Comparison of ENCODE assay signal across 8 cellular contexts in the genomic region with DNA sequence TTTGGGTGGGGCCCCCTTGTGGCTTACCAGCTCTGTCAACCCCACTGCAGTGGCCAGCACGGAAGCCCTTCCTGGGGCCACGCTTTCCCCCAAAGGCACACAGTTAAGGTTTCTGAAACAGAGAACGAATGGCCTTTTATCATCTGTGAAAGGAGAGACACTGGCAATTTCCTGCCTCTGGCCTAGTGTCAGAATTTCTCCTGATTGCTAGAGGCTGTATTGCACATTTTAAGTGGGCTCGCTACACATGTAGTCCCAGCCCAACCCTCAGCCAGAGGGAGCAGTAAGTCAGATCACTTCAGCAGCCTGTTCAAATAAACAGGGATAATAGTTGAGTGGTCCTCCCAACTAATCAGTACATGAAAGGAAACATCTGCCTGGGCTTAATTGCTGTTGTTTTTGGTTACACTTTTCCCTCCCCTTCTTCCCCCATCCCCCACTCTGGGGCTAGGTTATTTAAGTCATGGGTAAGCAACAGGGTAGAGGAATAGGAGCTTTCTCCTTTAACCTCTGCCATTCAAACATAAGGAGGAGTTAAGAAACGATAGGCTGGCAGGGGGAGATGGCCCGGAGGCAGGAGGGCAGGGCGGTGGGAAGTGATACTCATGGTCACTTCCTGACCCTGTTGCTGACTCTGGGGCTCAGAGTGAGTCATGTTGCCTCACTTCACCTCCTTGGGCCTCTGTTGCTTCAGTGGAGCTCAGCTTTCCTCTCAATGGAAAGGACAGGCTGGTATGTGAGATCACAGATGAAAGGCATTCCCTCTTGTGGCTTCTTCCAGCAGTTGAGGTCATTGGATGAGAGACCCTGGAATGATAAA.
DNase-seq lines count a peak whose midpoint lies in the region; ATAC-seq and TF ChIP-seq lines count a peak whose summit lies in the region.
"Not testable (repeated sequence)": the region's sequence is repeated elsewhere in the genome, so short reads cannot be mapped to it uniquely, and the experiment has no call there.

No MANE protein-coding gene starts in this region.

- intact Hi-C loops in PC-9 (cut with micrococcal nuclease; ENCODE audit: unreplicated experiment); activated CD8-positive, alpha-beta T cell treated with anti-CD3 and anti-CD28 coated beads for 36 hours (cut with micrococcal nuclease); naive thymus-derived CD4-positive, alpha-beta T cell (cut with micrococcal nuclease): not testable (repeated sequence)

- H3K9me2 ChIP-seq in PC-9 (ENCODE audit: insufficient read depth): not testable (repeated sequence)

- DNase-seq in GM12865 (ENCODE audit: low read depth) (peak; percentile 0), NCI-H146 treated with DMSO at 0.1 percent for 48 hours (lab: John Stamatoyannopoulos, UW; ENCODE audit: unreplicated experiment) (peak; percentile 33), PC-9 (peak in 1 of 2 experiments; percentile 24), glomerular endothelial cell (ENCODE audit: extremely low read depth, low read depth, low spot score) (peak; percentile 14), tibial nerve (ENCODE audit: low spot score in 2 of 2) (peak in 1 of 2 donors; percentile 7)
- peak; percentile 41 for DNase-seq in activated CD8-positive, alpha-beta T cell treated with anti-CD3 and anti-CD28 coated beads for 36 hours
- not testable (repeated sequence) for DNase-seq in chondrocyte (ENCODE audit: low spot score)
- DNase-seq in naive thymus-derived CD4-positive, alpha-beta T cell: peak in 1 of 9 donors; percentile 23

- not testable (repeated sequence) for H3K4me1 Mint-ChIP-seq in activated CD8-positive, alpha-beta T cell treated with anti-CD3 and anti-CD28 coated beads for 36 hours (ENCODE audit: low read depth); chondrocyte (ENCODE audit: low read depth); naive thymus-derived CD4-positive, alpha-beta T cell

- not testable (repeated sequence) for H3K36me3 Mint-ChIP-seq in activated CD8-positive, alpha-beta T cell treated with anti-CD3 and anti-CD28 coated beads for 36 hours (ENCODE audit: low read depth); chondrocyte (ENCODE audit: low read depth); naive thymus-derived CD4-positive, alpha-beta T cell

- not testable (repeated sequence) for H4K20me1 ChIP-seq in PC-9 (ENCODE audit: insufficient read depth)

- H3K27ac ChIP-seq in PC-9: peak overlapping the region; percentile 87
- not testable (repeated sequence) for H3K27ac ChIP-seq in naive thymus-derived CD4-positive, alpha-beta T cell (ENCODE audit: low read depth, low read length)
- H3K27ac ChIP-seq in tibial nerve: peak overlapping the region in 3 of 4 donors; percentile 45 to 79 (median 58)

- CTCF ChIA-PET in PC-9 (lab: Charles Lee); activated CD8-positive, alpha-beta T cell treated with anti-CD3 and anti-CD28 coated beads for 36 hours (lab: Charles Lee); naive thymus-derived CD4-positive, alpha-beta T cell (lab: Charles Lee): not testable (repeated sequence)

- not testable (repeated sequence) for H3K9me3 ChIP-seq in PC-9 (ENCODE audit: insufficient read depth, low read depth); naive thymus-derived CD4-positive, alpha-beta T cell (ENCODE audit: control insufficient read depth in 2 of 3, low read length in 3 of 3); tibial nerve

- not testable (repeated sequence) for TF ChIP-seq CTCF in GM12865 (IDR thresholded peaks at IDR 0.05; ENCODE audit: insufficient read depth, low read depth, low read length, missing control alignments); PC-9 (conservative IDR thresholded peaks at IDR 0.05); activated CD8-positive, alpha-beta T cell treated with anti-CD3 and anti-CD28 coated beads for 36 hours (IDR thresholded peaks at IDR 0.05); tibial nerve (IDR thresholded peaks at IDR 0.05)
- peak; percentile 24 for TF ChIP-seq CTCF in chondrocyte (IDR thresholded peaks at IDR 0.05)

- not testable (repeated sequence) for TF ChIP-seq EP300 in tibial nerve (IDR thresholded peaks at IDR 0.05)

- not testable (repeated sequence) for H3F3A ChIP-seq in PC-9 (ENCODE audit: insufficient read depth, low read depth)

- H3K27me3 Mint-ChIP-seq in activated CD8-positive, alpha-beta T cell treated with anti-CD3 and anti-CD28 coated beads for 36 hours; chondrocyte (ENCODE audit: low read depth); naive thymus-derived CD4-positive, alpha-beta T cell: not testable (repeated sequence)

- POLR2A ChIA-PET in PC-9 (lab: Charles Lee; ENCODE audit: unreplicated experiment); activated CD8-positive, alpha-beta T cell treated with anti-CD3 and anti-CD28 coated beads for 36 hours (lab: Charles Lee); naive thymus-derived CD4-positive, alpha-beta T cell (lab: Charles Lee): not testable (repeated sequence)

- H3K27me3 ChIP-seq in PC-9 (ENCODE audit: insufficient read depth, low read depth); naive thymus-derived CD4-positive, alpha-beta T cell (ENCODE audit: control insufficient read depth in 2 of 2, insufficient read depth in 2 of 2, low read length in 2 of 2); tibial nerve: not testable (repeated sequence)

- H3K4me2 ChIP-seq in PC-9: peak overlapping the region; percentile 45

- H3K36me3 ChIP-seq in PC-9 (ENCODE audit: low read depth); naive thymus-derived CD4-positive, alpha-beta T cell (ENCODE audit: control insufficient read depth in 2 of 3, insufficient read depth in 3 of 3, low read length in 3 of 3); tibial nerve: not testable (repeated sequence)

- BruUV-seq in PC-9 (replicated peaks; lab: Mats Ljungman, UMichigan): not testable (repeated sequence)

- H3K4me1 ChIP-seq in PC-9 (replicated peaks; ENCODE audit: insufficient read depth); naive thymus-derived CD4-positive, alpha-beta T cell (ENCODE audit: control insufficient read depth in 2 of 2, insufficient read depth in 2 of 2, low read length in 2 of 2); tibial nerve: not testable (repeated sequence)

- not testable (repeated sequence) for H3K79me2 ChIP-seq in PC-9 (ENCODE audit: low read depth)

- peak; percentile 80 for ATAC-seq in activated CD8-positive, alpha-beta T cell treated with anti-CD3 and anti-CD28 coated beads for 36 hours
- ATAC-seq in naive thymus-derived CD4-positive, alpha-beta T cell: peak; percentile 75

- H2AFZ ChIP-seq in PC-9: not testable (repeated sequence)

- H3K9me3 Mint-ChIP-seq in activated CD8-positive, alpha-beta T cell treated with anti-CD3 and anti-CD28 coated beads for 36 hours; chondrocyte (ENCODE audit: low read depth); naive thymus-derived CD4-positive, alpha-beta T cell: not testable (repeated sequence)

- H3K4me3 Mint-ChIP-seq in activated CD8-positive, alpha-beta T cell treated with anti-CD3 and anti-CD28 coated beads for 36 hours: peak overlapping the region; percentile 40
- not testable (repeated sequence) for H3K4me3 Mint-ChIP-seq in chondrocyte (ENCODE audit: unreplicated experiment)
- H3K4me3 Mint-ChIP-seq in naive thymus-derived CD4-positive, alpha-beta T cell: peak overlapping the region in 1 of 10 donors; percentile 60

- WGBS in tibial nerve, 2 donors: 11 to 43% methylated on average over 1 of the region's 7 CpGs

- TF ChIP-seq POLR2A in tibial nerve (IDR thresholded peaks at IDR 0.05): not testable (repeated sequence)

- H3K4me3 ChIP-seq in GM12865 (ENCODE audit: low read depth, low read length); PC-9; naive thymus-derived CD4-positive, alpha-beta T cell (ENCODE audit: low read length); tibial nerve: not testable (repeated sequence)

- peak overlapping the region; percentile 94 for H3K27ac Mint-ChIP-seq in activated CD8-positive, alpha-beta T cell treated with anti-CD3 and anti-CD28 coated beads for 36 hours
- peak overlapping the region; percentile 66 for H3K27ac Mint-ChIP-seq in chondrocyte (ENCODE audit: unreplicated experiment)
- peak overlapping the region in 1 of 9 donors; percentile 97 for H3K27ac Mint-ChIP-seq in naive thymus-derived CD4-positive, alpha-beta T cell
